8 cellular contexts compared by ENCODE assay signal in genomic region chr19:13764821-13765394, GRCh38. TPM values are rescaled to one million over a fixed set of nuclear protein-coding genes. Genes with fewer than 3 reads are reported as not detected.
A peak's percentile ranks its signal among the peaks of the same experiment; 100 is the strongest.
DNase-seq lines count a peak whose midpoint lies in the region; ATAC-seq and TF ChIP-seq lines count a peak whose summit lies in the region.

No MANE protein-coding gene starts in this region.

- peak overlapping the region; percentile 61 for H3K9ac ChIP-seq in mammary epithelial cell (ENCODE audit: insufficient read depth, low read length)

- H3K9me3 Mint-ChIP-seq in stimulated activated memory B cell treated with anti-CD40 and anti-IgM and Interleukin-4, amounts not matched to agents 10 μg/mL and 1 μg/mL and 100 μg/mL, for 72 hours, result no peaks in the 10 kb centered on the region

- no peaks in the 10 kb centered on the region for H3K27me3 Mint-ChIP-seq in stimulated activated memory B cell treated with anti-CD40 and anti-IgM and Interleukin-4, amounts not matched to agents 10 μg/mL and 1 μg/mL and 100 μg/mL, for 72 hours

- peak overlapping the region; percentile 55 for H3K27ac Mint-ChIP-seq in stimulated activated memory B cell treated with anti-CD40 and anti-IgM and Interleukin-4, amounts not matched to agents 10 μg/mL and 1 μg/mL and 100 μg/mL, for 72 hours

- H3K36me3 ChIP-seq in mammary epithelial cell (ENCODE audit: insufficient read depth, low read length), result peaks cover 4% of the 10 kb centered on the region

- peak overlapping the region; percentile 95 for H3K4me2 ChIP-seq in mammary epithelial cell (ENCODE audit: insufficient read depth, low read depth, low read length)

- ATAC-seq in stimulated activated memory B cell treated with anti-CD40 and anti-IgM and Interleukin-4, amounts not matched to agents 10 μg/mL and 1 μg/mL and 100 μg/mL, for 72 hours, result peak; percentile 77
- no peak for ATAC-seq in HG03457 (IDR thresholded peaks at IDR 0.05; ENCODE audit: unreplicated experiment)

- dilution Hi-C loops in mammary epithelial cell (cut with HindIII; ENCODE audit: low sequenced_read_pairs), result loop anchor here (5.0 kb wide), 2 partner anchors 98 to 117 kb away; no protein-coding TSS in a partner anchor

- peak overlapping the region; percentile 81 for H3K4me3 Mint-ChIP-seq in stimulated activated memory B cell treated with anti-CD40 and anti-IgM and Interleukin-4, amounts not matched to agents 10 μg/mL and 1 μg/mL and 100 μg/mL, for 72 hours

- H4K20me1 ChIP-seq in mammary epithelial cell (ENCODE audit: insufficient read depth, low read length), result no peaks in the 10 kb centered on the region

- peak overlapping the region; percentile 82 to 99 (median 89) for H3K4me3 ChIP-seq in mammary epithelial cell (replicated peaks in 1 of 3; ENCODE audit: insufficient read depth in 1 of 3, low read depth in 2 of 3, low read length in 3 of 3)

- H3K27ac ChIP-seq in mammary epithelial cell (ENCODE audit: insufficient read depth, low read depth, low read length), result peak overlapping the region; percentile 24

- DNase-seq in NCI-H748 (lab: John Stamatoyannopoulos, UW; ENCODE audit: unreplicated experiment) (peak; percentile 25), NCI-H748 treated with DMSO at 0.1 percent for 48 hours (lab: John Stamatoyannopoulos, UW) (no peak), T-helper 1 cell (peak in 3 of 5 donors; percentile 25), mammary epithelial cell (no peak), left kidney (ENCODE audit: low read depth, low spot score) (peak; percentile 63), ureter (ENCODE audit: low spot score) (no peak)

- H3K4me1 ChIP-seq in mammary epithelial cell (ENCODE audit: insufficient read depth, low read length), result peaks cover 4% of the 10 kb centered on the region

- H3K9me3 ChIP-seq in mammary epithelial cell (replicated peaks; ENCODE audit: insufficient read depth, low read length), result no peaks in the 10 kb centered on the region

- 0% methylated on average over 13 of the region's 48 CpGs for WGBS in mammary epithelial cell (ENCODE audit: low coverage, missing lambda C conversion rate)

- intact Hi-C loops in mammary epithelial cell (cut with micrococcal nuclease), result no loop called here

- peaks cover 7% of the 10 kb centered on the region for H3K36me3 Mint-ChIP-seq in stimulated activated memory B cell treated with anti-CD40 and anti-IgM and Interleukin-4, amounts not matched to agents 10 μg/mL and 1 μg/mL and 100 μg/mL, for 72 hours

- H3K79me2 ChIP-seq in mammary epithelial cell (ENCODE audit: insufficient read depth, low read length), result peaks cover 29% of the 10 kb centered on the region

- no TSS peak for BruUV-seq in mammary epithelial cell (replicated peaks; lab: Mats Ljungman, UMichigan)

- TF ChIP-seq CTCF in mammary epithelial cell (conservative IDR thresholded peaks at IDR 0.05 in 1 of 2, IDR thresholded peaks at IDR 0.05 in 1 of 2; ENCODE audit: extremely low read depth in 1 of 2, insufficient read depth in 1 of 2, low read depth in 1 of 2, low read length in 2 of 2), result no peak

- CTCF ChIA-PET in mammary epithelial cell (lab: Charles Lee; ENCODE audit: low non-redundant PET), result no interaction called here

- H2AFZ ChIP-seq in mammary epithelial cell (ENCODE audit: low read depth, low read length), result peak overlapping the region; percentile 89

- in situ Hi-C loops in mammary epithelial cell (cut with MboI; ENCODE audit: low sequenced_read_pairs in 2 of 2), result no loop called here

- peaks cover 26% of the 10 kb centered on the region for H3K4me1 Mint-ChIP-seq in stimulated activated memory B cell treated with anti-CD40 and anti-IgM and Interleukin-4, amounts not matched to agents 10 μg/mL and 1 μg/mL and 100 μg/mL, for 72 hours

- H3K27me3 ChIP-seq in mammary epithelial cell (ENCODE audit: insufficient read depth, low read length), result no peaks in the 10 kb centered on the region

RNA-seq across cellular contexts. Expression of gene MRI1, which starts 0.6 kb away (rescaled TPM):
- 10 to 100 TPM; 29.0 to 36.7 TPM for total RNA-seq in mammary epithelial cell
- 32.6 TPM for polyA plus RNA-seq in mammary epithelial cell
- polyA minus RNA-seq in mammary epithelial cell, result 23.5 TPM
- total RNA-seq in ureter, result 50.7 TPM

RNA-seq across cellular contexts. Expression of gene C19orf53, which starts 9.3 kb away (rescaled TPM):
- total RNA-seq in mammary epithelial cell, result 100 to 1,000 TPM in 1 of 2 donors, 10 to 100 TPM in 1; 37.3 to 109 TPM
- 190 TPM for polyA plus RNA-seq in mammary epithelial cell
- polyA minus RNA-seq in mammary epithelial cell, result 178 TPM
- 78.2 TPM for total RNA-seq in ureter

RNA-seq across cellular contexts. Expression of gene ZSWIM4, which starts 30.3 kb away (rescaled TPM):
- total RNA-seq in mammary epithelial cell, result 1 to 10 TPM; 3.2 to 5.4 TPM
- 1.3 TPM for polyA plus RNA-seq in mammary epithelial cell
- 1.8 TPM for polyA minus RNA-seq in mammary epithelial cell
- 8.1 TPM for total RNA-seq in ureter

Comparison
In these comparisons a context has a peak if more than half of its experiments do, and no peak if none do; other contexts are left out.
1. DNase-seq: peak in NCI-H748 (single experiment), T-helper 1 cell (3 of 5) and left kidney (single experiment); none in NCI-H748 treated with DMSO at 0.1 percent for 48 hours (single experiment), mammary epithelial cell (single experiment) and ureter (single experiment).